Comparison of ENCODE assay signal across 10 cellular contexts in the genomic region with DNA sequence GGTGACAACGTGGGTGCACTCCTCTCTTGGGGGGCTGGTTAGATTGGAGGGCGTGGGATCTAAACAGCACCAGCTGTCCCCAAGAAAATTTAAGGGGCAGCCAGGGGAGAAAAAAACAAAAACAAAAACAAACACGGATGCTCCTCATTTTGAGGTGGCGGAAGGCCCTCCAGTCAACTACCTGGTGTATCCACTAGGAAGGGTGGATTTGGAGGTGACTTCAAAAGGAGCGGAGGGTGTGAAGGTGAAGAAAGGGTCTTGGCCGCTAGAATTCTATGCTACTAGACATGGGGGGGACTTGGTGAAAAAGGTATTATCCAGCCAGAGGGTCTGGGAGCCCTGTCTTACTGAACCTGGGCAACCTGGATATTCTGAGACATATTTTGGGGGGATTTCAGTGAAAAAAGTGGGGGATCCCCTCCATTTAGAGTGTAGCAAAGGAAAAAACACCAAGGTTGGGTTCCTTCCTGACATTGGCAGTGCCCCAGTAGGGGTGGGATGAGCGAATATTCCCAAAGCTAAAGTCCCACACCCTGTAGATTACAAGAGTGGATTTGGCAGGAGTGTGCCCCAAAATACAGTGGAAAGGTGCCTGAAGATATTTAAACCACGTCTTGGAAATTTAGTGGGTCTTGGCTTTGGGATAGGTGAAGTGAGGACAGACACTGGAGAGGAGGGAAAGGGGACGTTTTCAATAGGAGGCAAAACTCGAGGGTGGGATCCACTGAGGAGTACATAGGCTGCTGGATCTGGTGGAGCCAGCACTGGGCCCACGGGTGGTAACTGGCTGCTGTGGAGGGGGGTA. TPM values are rescaled to one million over a fixed set of nuclear protein-coding genes. Genes with fewer than 3 reads are reported as not detected.
DNase-seq lines count a peak whose midpoint lies in the region; ATAC-seq and TF ChIP-seq lines count a peak whose summit lies in the region.
"Had no signal": no experiment of that assay in that cellular context is flagged by ENCODE, and none has a peak within 500 bp of the region (broad histone marks: within the 10 kb centered on the region; RNA-seq: fewer than 3 reads in every experiment).

No MANE protein-coding gene starts in this region.

- no peak for TF ChIP-seq EP300 in tibial nerve (IDR thresholded peaks at IDR 0.05)

- peak overlapping the region in 9 of 10 donors; percentile 43 to 66 (median 54) for H3K4me3 ChIP-seq in heart right ventricle
- peak overlapping the region; percentile 27 for H3K4me3 ChIP-seq in astrocyte of the spinal cord (ENCODE audit: low read depth, low read length)
- H3K4me3 ChIP-seq in tibial nerve, result peak overlapping the region in 3 of 4 donors; percentile 19 to 51 (median 21)

- WGBS in heart right ventricle, 2 donors, result 54 to 57% methylated on average over 11 of the region's 11 CpGs
- 43 to 51% methylated on average over 11 of the region's 11 CpGs for WGBS in tibial nerve, 2 donors

- peaks cover 24 to 65% (median 52%) of the 10 kb centered on the region in 9 donors for H3K4me1 ChIP-seq in heart right ventricle
- peaks cover 0 to 63% (median 36%) of the 10 kb centered on the region in 4 donors for H3K4me1 ChIP-seq in tibial nerve

- H3K27me3 Mint-ChIP-seq in memory B cell, result peaks cover 26% of the 10 kb centered on the region

- H3K36me3 ChIP-seq in heart right ventricle (no peaks in the 10 kb centered on the region), tibial nerve (no peaks in the 10 kb centered on the region)
- H3K36me3 ChIP-seq: sigmoid colon, upper lobe of left lung had no signal

- no peak for TF ChIP-seq POLR2A in tibial nerve (IDR thresholded peaks at IDR 0.05)

- peaks cover 24% of the 10 kb centered on the region for H3K4me1 Mint-ChIP-seq in memory B cell

- no peaks in the 10 kb centered on the region for H3K9me3 ChIP-seq in heart right ventricle
- H3K9me3 ChIP-seq in tibial nerve, result no peaks in the 10 kb centered on the region
- H3K9me3 ChIP-seq: sigmoid colon, upper lobe of left lung had no signal

- ATAC-seq in heart right ventricle (no peak), Right ventricle myocardium inferior (no peak), memory B cell (ENCODE audit: low read depth) (no peak)

- H3K9me3 Mint-ChIP-seq in memory B cell, result no peaks in the 10 kb centered on the region

- no peak for DNase-seq in heart right ventricle
- no peak for DNase-seq in Right ventricle myocardium inferior (ENCODE audit: missing footprints)
- no peak for DNase-seq in astrocyte of the spinal cord (ENCODE audit: low read depth, low spot score)
- DNase-seq in memory B cell (ENCODE audit: low spot score in 2 of 2), result no peak
- DNase-seq in tibial nerve (ENCODE audit: low spot score in 2 of 2), result no peak
- DNase-seq in NCI-H446 treated with DMSO at 0.1 percent for 48 hours (lab: John Stamatoyannopoulos, UW), result no peak
- no peak for DNase-seq in NCI-H1930 (lab: John Stamatoyannopoulos, UW)
- no peak for DNase-seq in SIG-M5 treated with dmso at 0.1 percent for 504 hours (lab: John Stamatoyannopoulos, UW; ENCODE audit: unreplicated experiment)
- DNase-seq: sigmoid colon had no signal

- peak overlapping the region; percentile 72 for H3K4me3 Mint-ChIP-seq in memory B cell

- intact Hi-C loops in heart right ventricle (cut with DNase I), result loop anchor here (1.0 to 10.0 kb wide), 13 partner anchors 15 to 148 kb away; a partner anchor contains a TSS
- intact Hi-C loops in Right ventricle myocardium inferior (cut with DNase I), result loop anchor here (2.0 to 5.0 kb wide), 2 partner anchors 46 to 148 kb away; a partner anchor contains a TSS

- in situ Hi-C loops in astrocyte of the spinal cord (cut with HindIII; ENCODE audit: low sequenced_read_pairs), result no loop called here

- peaks cover 6% of the 10 kb centered on the region for H3K36me3 Mint-ChIP-seq in memory B cell

- TF ChIP-seq CTCF in heart right ventricle (IDR thresholded peaks at IDR 0.05) (no peak), astrocyte of the spinal cord (IDR thresholded peaks at IDR 0.05; ENCODE audit: low read depth, low read length) (no peak), tibial nerve (IDR thresholded peaks at IDR 0.05) (no peak)

- no peak overlapping the region for H3K27ac Mint-ChIP-seq in memory B cell

- peak overlapping the region in 5 of 10 donors; percentile 47 to 78 (median 70) for H3K27ac ChIP-seq in heart right ventricle
- H3K27ac ChIP-seq in tibial nerve, result peak overlapping the region in 1 of 4 donors; percentile 70
- H3K27ac ChIP-seq: sigmoid colon, upper lobe of left lung had no signal

- peaks cover 0 to 42% (median 12%) of the 10 kb centered on the region in 7 donors for H3K27me3 ChIP-seq in heart right ventricle
- peaks cover 0 to 68% of the 10 kb centered on the region in 2 donors for H3K27me3 ChIP-seq in tibial nerve

RNA-seq across cellular contexts. Expression of a gene that starts 0.5 kb away (rescaled TPM):
- 10 to 100 TPM in 2 of 10 donors, 1 to 10 TPM in 8; 4.6 to 15.9 (median 8.1) TPM for total RNA-seq in heart right ventricle
- polyA plus RNA-seq in heart right ventricle, result 1 to 10 TPM; 2.0 to 7.2 TPM
- 11.7 TPM for total RNA-seq in Right ventricle myocardium inferior
- 1 to 10 TPM; 1.5 to 3.3 (median 2.2) TPM for total RNA-seq in tibial nerve

RNA-seq across cellular contexts. Expression of a gene that starts 3.6 kb away (rescaled TPM):
- total RNA-seq in heart right ventricle (1 to 10 TPM; 1.2 to 3.5 (median 2.2) TPM), Right ventricle myocardium inferior (2.7 TPM), tibial nerve (1 to 10 TPM; 1.7 to 6.6 (median 4.1) TPM)
- 1 to 10 TPM; 2.0 to 4.2 TPM for polyA plus RNA-seq in heart right ventricle

RNA-seq across cellular contexts. Expression of a gene that starts 6.0 kb away (rescaled TPM):
- total RNA-seq in heart right ventricle, result 10 to 100 TPM in 6 of 10 donors, 1 to 10 TPM in 4; 5.4 to 13.1 (median 10.3) TPM
- 10 to 100 TPM; 10.2 to 25.4 TPM for polyA plus RNA-seq in heart right ventricle
- 11.8 TPM for total RNA-seq in Right ventricle myocardium inferior
- total RNA-seq in tibial nerve, result 10 to 100 TPM in 3 of 4 donors, 1 to 10 TPM in 1; 6.5 to 16.0 (median 13.5) TPM

RNA-seq across cellular contexts. Expression of a gene that starts 10.2 kb away (rescaled TPM):
- total RNA-seq in heart right ventricle, result not detected
- not detected for polyA plus RNA-seq in heart right ventricle
- not detected for total RNA-seq in Right ventricle myocardium inferior
- not detected for total RNA-seq in tibial nerve
- total RNA-seq: sigmoid colon, upper lobe of left lung had no signal
- polyA plus RNA-seq: sigmoid colon had no signal

RNA-seq across cellular contexts. Expression of a gene that starts 13.4 kb away (rescaled TPM):
- total RNA-seq in heart right ventricle (not detected), Right ventricle myocardium inferior (not detected), tibial nerve (not detected)
- not detected for polyA plus RNA-seq in heart right ventricle
- total RNA-seq: sigmoid colon, upper lobe of left lung had no signal
- polyA plus RNA-seq: sigmoid colon had no signal
